25 cellular contexts compared by ENCODE assay signal in genomic region chr11:130879836-130880235, GRCh38.
"Had no signal": no experiment of that assay in that cellular context is flagged by ENCODE, and none has a peak within 500 bp of the region (broad histone marks: within the 10 kb centered on the region; RNA-seq: fewer than 3 reads in every experiment).

No MANE protein-coding gene starts in this region.

- H3K27ac Mint-ChIP-seq: dendritic cell treated with granulocyte-macrophage colony-stimulating factor and Interleukin-4, amounts not matched to agents 40 ng/mL and 50 ng/mL, for 4 days; effector memory CD8-positive, alpha-beta T cell; endodermal cell; immature natural killer cell; mesothelial cell of epicardium had no signal

- H3K4me1 ChIP-seq: foreskin keratinocyte, left lung had no signal

- H3K27me3 ChIP-seq: esophagus muscularis mucosa, foreskin keratinocyte, gastroesophageal sphincter, heart left ventricle, hepatocyte, left lung had no signal

- H3K4me3 ChIP-seq: esophagus muscularis mucosa, gastroesophageal sphincter, heart left ventricle, hepatocyte, left lung, lower lobe of right lung, mucosa of descending colon had no signal

- DNase-seq: cortex of kidney; effector CD8-positive, alpha-beta T cell; effector memory CD8-positive, alpha-beta T cell; endodermal cell; foreskin keratinocyte; heart left ventricle; hypothalamus; immature natural killer cell; islet precursor cell; kidney; kidney glomerular epithelial cell; left lung; left ventricle myocardium superior; lower lobe of right lung; mesenchymal stem cell; mucosa of descending colon; naive B cell had no signal

- ATAC-seq: effector memory CD8-positive, alpha-beta T cell; foreskin keratinocyte; gastroesophageal sphincter; heart left ventricle; left lung; left ventricle myocardium superior; lower lobe of right lung; mucosa of descending colon had no signal

- H3K79me2 ChIP-seq: hepatocyte had no signal

- FAIRE-seq: colon, endometrium, frontal cortex, kidney had no signal

- H3K9me3 Mint-ChIP-seq: dendritic cell treated with granulocyte-macrophage colony-stimulating factor and Interleukin-4, amounts not matched to agents 40 ng/mL and 50 ng/mL, for 4 days; effector memory CD8-positive, alpha-beta T cell; endodermal cell; immature natural killer cell; mesothelial cell of epicardium; naive B cell had no signal

- H3K27ac ChIP-seq: foreskin keratinocyte, hepatocyte, left lung had no signal

- H3K4me1 Mint-ChIP-seq: immature natural killer cell, mesothelial cell of epicardium, naive B cell had no signal

- H3K9me3 ChIP-seq: esophagus muscularis mucosa, gastroesophageal sphincter, heart left ventricle, left lung, lower lobe of right lung, mucosa of descending colon had no signal

- H3K4me2 ChIP-seq: hepatocyte had no signal

- H2AFZ ChIP-seq: hepatocyte had no signal

- H3K4me3 Mint-ChIP-seq: dendritic cell treated with granulocyte-macrophage colony-stimulating factor and Interleukin-4, amounts not matched to agents 40 ng/mL and 50 ng/mL, for 4 days; effector memory CD8-positive, alpha-beta T cell; endodermal cell; immature natural killer cell; mesothelial cell of epicardium; naive B cell had no signal

- H3K27me3 Mint-ChIP-seq: dendritic cell treated with granulocyte-macrophage colony-stimulating factor and Interleukin-4, amounts not matched to agents 40 ng/mL and 50 ng/mL, for 4 days; effector memory CD8-positive, alpha-beta T cell; naive B cell had no signal
